In the genomic region with DNA sequence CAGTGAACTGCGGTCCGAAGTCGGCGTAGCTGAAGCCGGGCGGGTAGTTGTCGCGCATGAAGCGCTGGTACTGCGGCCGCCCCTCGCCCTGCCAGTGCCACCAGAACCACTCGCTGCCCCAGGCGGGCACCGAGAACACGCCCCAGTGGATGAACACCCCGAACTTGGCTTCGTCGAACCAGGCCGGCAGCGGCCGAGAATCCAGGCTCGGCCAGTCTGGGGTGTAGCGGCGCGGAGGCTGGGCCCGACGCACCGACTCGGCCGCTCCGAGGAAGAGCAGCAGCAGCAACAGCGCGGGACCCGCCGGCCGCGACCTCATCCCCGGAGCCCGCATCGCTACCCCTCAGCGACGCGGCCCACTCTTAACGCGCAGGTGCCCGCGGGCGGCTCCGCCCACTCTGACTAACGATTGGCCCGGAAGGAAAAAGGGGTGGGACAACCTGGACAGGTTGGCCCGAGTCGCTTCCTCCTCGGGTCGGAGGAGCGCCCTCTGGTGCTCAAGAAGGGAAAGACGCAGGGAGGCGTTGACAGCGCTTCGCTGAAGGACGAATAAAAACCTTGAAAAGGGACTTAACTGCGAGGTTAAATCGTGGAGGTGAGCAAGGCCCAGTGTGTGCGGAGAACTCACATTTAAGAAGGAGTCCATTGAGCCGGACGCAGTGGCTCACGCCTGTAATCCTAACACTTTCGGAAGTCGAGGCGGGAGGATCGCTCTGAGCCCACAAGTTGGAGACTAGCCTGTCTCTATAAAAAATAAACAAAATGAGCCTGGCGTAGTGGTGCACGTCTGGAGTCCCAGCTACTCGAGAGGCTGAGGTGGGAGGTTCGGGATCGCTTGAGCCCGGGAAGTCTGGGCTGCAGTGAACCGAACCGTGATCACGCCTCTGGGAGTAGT, we compare ENCODE assay signal across 1 cellular context.
TF ChIP-seq lines count a peak whose summit lies in the region.

A gene (minus strand): TSS at position 338 of the 895 bp plus-strand sequence. CDS start 4 bp downstream, at position 334.

TF ChIP-seq in HepG2, 621 proteins besides CTCF, POLR2A, EP300 and RAD21 (continued from another document and continues in another):
- TF ChIP-seq, protein P1, sequence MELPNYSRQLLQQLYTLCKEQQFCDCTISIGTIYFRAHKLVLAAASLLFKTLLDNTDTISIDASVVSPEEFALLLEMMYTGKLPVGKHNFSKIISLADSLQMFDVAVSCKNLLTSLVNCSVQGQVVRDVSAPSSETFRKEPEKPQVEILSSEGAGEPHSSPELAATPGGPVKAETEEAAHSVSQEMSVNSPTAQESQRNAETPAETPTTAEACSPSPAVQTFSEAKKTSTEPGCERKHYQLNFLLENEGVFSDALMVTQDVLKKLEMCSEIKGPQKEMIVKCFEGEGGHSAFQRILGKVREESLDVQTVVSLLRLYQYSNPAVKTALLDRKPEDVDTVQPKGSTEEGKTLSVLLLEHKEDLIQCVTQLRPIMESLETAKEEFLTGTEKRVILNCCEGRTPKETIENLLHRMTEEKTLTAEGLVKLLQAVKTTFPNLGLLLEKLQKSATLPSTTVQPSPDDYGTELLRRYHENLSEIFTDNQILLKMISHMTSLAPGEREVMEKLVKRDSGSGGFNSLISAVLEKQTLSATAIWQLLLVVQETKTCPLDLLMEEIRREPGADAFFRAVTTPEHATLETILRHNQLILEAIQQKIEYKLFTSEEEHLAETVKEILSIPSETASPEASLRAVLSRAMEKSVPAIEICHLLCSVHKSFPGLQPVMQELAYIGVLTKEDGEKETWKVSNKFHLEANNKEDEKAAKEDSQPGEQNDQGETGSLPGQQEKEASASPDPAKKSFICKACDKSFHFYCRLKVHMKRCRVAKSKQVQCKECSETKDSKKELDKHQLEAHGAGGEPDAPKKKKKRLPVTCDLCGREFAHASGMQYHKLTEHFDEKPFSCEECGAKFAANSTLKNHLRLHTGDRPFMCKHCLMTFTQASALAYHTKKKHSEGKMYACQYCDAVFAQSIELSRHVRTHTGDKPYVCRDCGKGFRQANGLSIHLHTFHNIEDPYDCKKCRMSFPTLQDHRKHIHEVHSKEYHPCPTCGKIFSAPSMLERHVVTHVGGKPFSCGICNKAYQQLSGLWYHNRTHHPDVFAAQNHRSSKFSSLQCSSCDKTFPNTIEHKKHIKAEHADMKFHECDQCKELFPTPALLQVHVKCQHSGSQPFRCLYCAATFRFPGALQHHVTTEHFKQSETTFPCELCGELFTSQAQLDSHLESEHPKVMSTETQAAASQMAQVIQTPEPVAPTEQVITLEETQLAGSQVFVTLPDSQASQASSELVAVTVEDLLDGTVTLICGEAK (IDR thresholded peaks at IDR 0.05), result no peak
- TF ChIP-seq, protein P1 (CRISPR knock-in tag; IDR thresholded peaks at IDR 0.05), result peak; percentile 55; the same call in 1 of the 2 replicates
- TF ChIP-seq, protein P2, sequence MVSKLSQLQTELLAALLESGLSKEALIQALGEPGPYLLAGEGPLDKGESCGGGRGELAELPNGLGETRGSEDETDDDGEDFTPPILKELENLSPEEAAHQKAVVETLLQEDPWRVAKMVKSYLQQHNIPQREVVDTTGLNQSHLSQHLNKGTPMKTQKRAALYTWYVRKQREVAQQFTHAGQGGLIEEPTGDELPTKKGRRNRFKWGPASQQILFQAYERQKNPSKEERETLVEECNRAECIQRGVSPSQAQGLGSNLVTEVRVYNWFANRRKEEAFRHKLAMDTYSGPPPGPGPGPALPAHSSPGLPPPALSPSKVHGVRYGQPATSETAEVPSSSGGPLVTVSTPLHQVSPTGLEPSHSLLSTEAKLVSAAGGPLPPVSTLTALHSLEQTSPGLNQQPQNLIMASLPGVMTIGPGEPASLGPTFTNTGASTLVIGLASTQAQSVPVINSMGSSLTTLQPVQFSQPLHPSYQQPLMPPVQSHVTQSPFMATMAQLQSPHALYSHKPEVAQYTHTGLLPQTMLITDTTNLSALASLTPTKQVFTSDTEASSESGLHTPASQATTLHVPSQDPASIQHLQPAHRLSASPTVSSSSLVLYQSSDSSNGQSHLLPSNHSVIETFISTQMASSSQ (IDR thresholded peaks at IDR 0.05; ENCODE audit: low read depth), result no peak
- TF ChIP-seq, protein P2 (CRISPR knock-in tag; IDR thresholded peaks at IDR 0.05; ENCODE audit: borderline replicate concordance), result peak; percentile 49; the same call in 1 of the 2 replicates
- TF ChIP-seq ZNF264 (CRISPR knock-in tag; IDR thresholded peaks at IDR 0.05), result 0 out of 2 replicates have a peak, but pooled peaks have one; percentile 38
- 0 out of 2 replicates have a peak, but pooled peaks have one; percentile 19 for TF ChIP-seq ESRRA (CRISPR knock-in tag; IDR thresholded peaks at IDR 0.05; ENCODE audit: low read depth)
- TF ChIP-seq ZNF232 (CRISPR knock-in tag; IDR thresholded peaks at IDR 0.05; ENCODE audit: borderline replicate concordance), result peak; percentile 28; the same call in 1 of the 2 replicates
- no peak for TF ChIP-seq ZKSCAN1 (IDR thresholded peaks at IDR 0.05; ENCODE audit: low read length)
- TF ChIP-seq TGIF2 (CRISPR knock-in tag; IDR thresholded peaks at IDR 0.05), result peak; percentile 74
- peak; percentile 51 for TF ChIP-seq ZNF564 (CRISPR knock-in tag; IDR thresholded peaks at IDR 0.05)
- TF ChIP-seq KDM5B (CRISPR knock-in tag; IDR thresholded peaks at IDR 0.05; ENCODE audit: borderline replicate concordance), result peak; percentile 84; the same call in 1 of the 2 replicates
- no peak for TF ChIP-seq AHR (CRISPR knock-in tag; IDR thresholded peaks at IDR 0.05)
- no peak for TF ChIP-seq ZNF530 (CRISPR knock-in tag; IDR thresholded peaks at IDR 0.05; ENCODE audit: low read depth)
- peak; percentile 57; the same call in 1 of the 2 replicates for TF ChIP-seq ZNF816 (CRISPR knock-in tag; IDR thresholded peaks at IDR 0.05; ENCODE audit: borderline replicate concordance)
- TF ChIP-seq MXI1 (IDR thresholded peaks at IDR 0.05; ENCODE audit: borderline replicate concordance, low read depth, low read length), result peak; percentile 57; the same call in 1 of the 3 replicates
- TF ChIP-seq, protein P3, sequence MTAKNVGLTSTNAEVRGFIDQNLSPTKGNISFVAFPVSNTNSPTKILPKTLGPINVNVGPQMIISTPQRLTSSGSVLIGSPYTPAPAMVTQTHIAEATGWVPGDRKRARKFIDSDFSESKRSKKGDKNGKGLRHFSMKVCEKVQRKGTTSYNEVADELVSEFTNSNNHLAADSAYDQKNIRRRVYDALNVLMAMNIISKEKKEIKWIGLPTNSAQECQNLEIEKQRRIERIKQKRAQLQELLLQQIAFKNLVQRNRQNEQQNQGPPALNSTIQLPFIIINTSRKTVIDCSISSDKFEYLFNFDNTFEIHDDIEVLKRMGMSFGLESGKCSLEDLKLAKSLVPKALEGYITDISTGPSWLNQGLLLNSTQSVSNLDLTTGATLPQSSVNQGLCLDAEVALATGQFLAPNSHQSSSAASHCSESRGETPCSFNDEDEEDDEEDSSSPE (CRISPR knock-in tag; IDR thresholded peaks at IDR 0.05), result peak; percentile 59; the same call in 1 of the 2 replicates
- TF ChIP-seq ZNF138 (CRISPR knock-in tag; IDR thresholded peaks at IDR 0.05; ENCODE audit: low read depth), result peak; percentile 76; the same call in 1 of the 2 replicates
- TF ChIP-seq CBX1 (IDR thresholded peaks at IDR 0.05; ENCODE audit: low read depth), result no peak
- TF ChIP-seq ZSCAN22 (CRISPR knock-in tag; IDR thresholded peaks at IDR 0.05), result no peak
- peak; percentile 74 for TF ChIP-seq ZNF605 (CRISPR knock-in tag; IDR thresholded peaks at IDR 0.05)
- peak; percentile 54 for TF ChIP-seq ZNF670 (CRISPR knock-in tag; IDR thresholded peaks at IDR 0.05; ENCODE audit: borderline replicate concordance)
- TF ChIP-seq ZFAT (CRISPR knock-in tag; conservative IDR thresholded peaks at IDR 0.05), result no peak
- TF ChIP-seq NFE2L2 (IDR thresholded peaks at IDR 0.05; ENCODE audit: low read length), result no peak
- no peak for TF ChIP-seq FOXK2 (IDR thresholded peaks at IDR 0.05)
- TF ChIP-seq, protein P4, sequence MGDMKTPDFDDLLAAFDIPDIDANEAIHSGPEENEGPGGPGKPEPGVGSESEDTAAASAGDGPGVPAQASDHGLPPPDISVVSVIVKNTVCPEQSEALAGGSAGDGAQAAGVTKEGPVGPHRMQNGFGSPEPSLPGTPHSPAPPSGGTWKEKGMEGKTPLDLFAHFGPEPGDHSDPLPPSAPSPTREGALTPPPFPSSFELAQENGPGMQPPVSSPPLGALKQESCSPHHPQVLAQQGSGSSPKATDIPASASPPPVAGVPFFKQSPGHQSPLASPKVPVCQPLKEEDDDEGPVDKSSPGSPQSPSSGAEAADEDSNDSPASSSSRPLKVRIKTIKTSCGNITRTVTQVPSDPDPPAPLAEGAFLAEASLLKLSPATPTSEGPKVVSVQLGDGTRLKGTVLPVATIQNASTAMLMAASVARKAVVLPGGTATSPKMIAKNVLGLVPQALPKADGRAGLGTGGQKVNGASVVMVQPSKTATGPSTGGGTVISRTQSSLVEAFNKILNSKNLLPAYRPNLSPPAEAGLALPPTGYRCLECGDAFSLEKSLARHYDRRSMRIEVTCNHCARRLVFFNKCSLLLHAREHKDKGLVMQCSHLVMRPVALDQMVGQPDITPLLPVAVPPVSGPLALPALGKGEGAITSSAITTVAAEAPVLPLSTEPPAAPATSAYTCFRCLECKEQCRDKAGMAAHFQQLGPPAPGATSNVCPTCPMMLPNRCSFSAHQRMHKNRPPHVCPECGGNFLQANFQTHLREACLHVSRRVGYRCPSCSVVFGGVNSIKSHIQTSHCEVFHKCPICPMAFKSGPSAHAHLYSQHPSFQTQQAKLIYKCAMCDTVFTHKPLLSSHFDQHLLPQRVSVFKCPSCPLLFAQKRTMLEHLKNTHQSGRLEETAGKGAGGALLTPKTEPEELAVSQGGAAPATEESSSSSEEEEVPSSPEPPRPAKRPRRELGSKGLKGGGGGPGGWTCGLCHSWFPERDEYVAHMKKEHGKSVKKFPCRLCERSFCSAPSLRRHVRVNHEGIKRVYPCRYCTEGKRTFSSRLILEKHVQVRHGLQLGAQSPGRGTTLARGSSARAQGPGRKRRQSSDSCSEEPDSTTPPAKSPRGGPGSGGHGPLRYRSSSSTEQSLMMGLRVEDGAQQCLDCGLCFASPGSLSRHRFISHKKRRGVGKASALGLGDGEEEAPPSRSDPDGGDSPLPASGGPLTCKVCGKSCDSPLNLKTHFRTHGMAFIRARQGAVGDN (CRISPR knock-in tag; IDR thresholded peaks at IDR 0.05), result peak; percentile 94
- 0 out of 2 replicates have a peak, but pooled peaks have one; percentile 33 for TF ChIP-seq NAIF1 (CRISPR knock-in tag; IDR thresholded peaks at IDR 0.05; ENCODE audit: borderline replicate concordance)
- TF ChIP-seq ARNTL (CRISPR knock-in tag; IDR thresholded peaks at IDR 0.05), result peak; percentile 36; the same call in 1 of the 2 replicates
- TF ChIP-seq, protein P5, sequence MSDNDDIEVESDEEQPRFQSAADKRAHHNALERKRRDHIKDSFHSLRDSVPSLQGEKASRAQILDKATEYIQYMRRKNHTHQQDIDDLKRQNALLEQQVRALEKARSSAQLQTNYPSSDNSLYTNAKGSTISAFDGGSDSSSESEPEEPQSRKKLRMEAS (IDR thresholded peaks at IDR 0.05), result peak; percentile 52; the same call in 1 of the 2 replicates
- no peak for TF ChIP-seq ZNF891 (CRISPR knock-in tag; IDR thresholded peaks at IDR 0.05)
- TF ChIP-seq ZNF660 (CRISPR knock-in tag; IDR thresholded peaks at IDR 0.05; ENCODE audit: borderline replicate concordance, low read depth), result no peak
- peak; percentile 34 for TF ChIP-seq BCL6 (CRISPR knock-in tag; IDR thresholded peaks at IDR 0.05)
- no peak for TF ChIP-seq HMGA1 (CRISPR knock-in tag; conservative IDR thresholded peaks at IDR 0.05)
- TF ChIP-seq, protein P6, sequence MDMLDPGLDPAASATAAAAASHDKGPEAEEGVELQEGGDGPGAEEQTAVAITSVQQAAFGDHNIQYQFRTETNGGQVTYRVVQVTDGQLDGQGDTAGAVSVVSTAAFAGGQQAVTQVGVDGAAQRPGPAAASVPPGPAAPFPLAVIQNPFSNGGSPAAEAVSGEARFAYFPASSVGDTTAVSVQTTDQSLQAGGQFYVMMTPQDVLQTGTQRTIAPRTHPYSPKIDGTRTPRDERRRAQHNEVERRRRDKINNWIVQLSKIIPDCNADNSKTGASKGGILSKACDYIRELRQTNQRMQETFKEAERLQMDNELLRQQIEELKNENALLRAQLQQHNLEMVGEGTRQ (IDR thresholded peaks at IDR 0.05; ENCODE audit: low read depth, low read length), result no peak
- TF ChIP-seq, protein P6 (CRISPR knock-in tag; IDR thresholded peaks at IDR 0.05; ENCODE audit: borderline replicate concordance), result no peak
